Comparison of ENCODE assay signal across 19 cellular contexts in the genomic region with DNA sequence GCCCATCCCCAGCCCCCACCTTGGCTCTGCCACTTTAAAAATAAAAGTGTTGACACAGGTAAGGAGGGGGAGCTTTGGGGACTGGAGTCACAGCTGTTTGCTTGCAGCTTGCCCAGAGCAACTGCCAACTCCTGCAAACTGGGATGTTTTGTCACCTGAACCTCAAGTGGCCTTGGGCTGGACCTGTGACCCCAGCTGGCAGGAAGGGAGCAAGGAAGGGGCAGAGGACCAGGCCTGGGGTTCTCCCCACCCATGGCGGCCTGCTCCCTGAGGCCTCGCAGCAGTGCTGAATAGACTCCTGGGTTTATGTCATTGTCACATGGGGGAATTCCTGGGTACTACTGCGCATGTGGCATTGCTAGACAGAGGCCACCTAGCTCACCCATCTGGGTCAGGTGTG.
DNase-seq lines count a peak whose midpoint lies in the region; ATAC-seq and TF ChIP-seq lines count a peak whose summit lies in the region.
"Had no signal": no experiment of that assay in that cellular context is flagged by ENCODE, and none has a peak within 500 bp of the region (broad histone marks: within the 10 kb centered on the region; RNA-seq: fewer than 3 reads in every experiment).

No MANE protein-coding gene starts in this region.

- H3K9me3 Mint-ChIP-seq in activated CD8-positive, alpha-beta memory T cell treated with anti-CD3 and anti-CD28 coated beads, Interleukin-2, amount 10 ng/mL, durations not matched to agents 7 days and 5 days (ENCODE audit: low read depth): no peaks in the 10 kb centered on the region
- no peaks in the 10 kb centered on the region for H3K9me3 Mint-ChIP-seq in type B pancreatic cell
- H3K9me3 Mint-ChIP-seq in immature natural killer cell: no peaks in the 10 kb centered on the region
- H3K9me3 Mint-ChIP-seq: activated CD8-positive, alpha-beta T cell treated with anti-CD3 and anti-CD28 coated beads for 36 hours; activated T-helper 2 cell treated with anti-CD3 and anti-CD28 coated beads, Interferon-gamma antibody, Interleukin-2, Interleukin-4, amounts not matched to agents 10 μg/mL and 5 μg/mL and 100 μg/mL, durations not matched to agents 14 hours and 24 hours and 36 hours; HFFc6 had no signal

- no peaks in the 10 kb centered on the region for H3K36me3 Mint-ChIP-seq in activated CD8-positive, alpha-beta memory T cell treated with anti-CD3 and anti-CD28 coated beads, Interleukin-2, amount 10 ng/mL, durations not matched to agents 7 days and 5 days
- H3K36me3 Mint-ChIP-seq in type B pancreatic cell (no peaks in the 10 kb centered on the region), immature natural killer cell (no peaks in the 10 kb centered on the region)

- no peaks in the 10 kb centered on the region for H3K36me3 ChIP-seq in colonic mucosa
- H3K36me3 ChIP-seq: adrenal gland, prostate gland had no signal

- H3K27me3 Mint-ChIP-seq in activated CD8-positive, alpha-beta memory T cell treated with anti-CD3 and anti-CD28 coated beads, Interleukin-2, amount 10 ng/mL, durations not matched to agents 7 days and 5 days: peaks cover 27% of the 10 kb centered on the region
- peaks cover 7% of the 10 kb centered on the region for H3K27me3 Mint-ChIP-seq in type B pancreatic cell
- H3K27me3 Mint-ChIP-seq in immature natural killer cell (ENCODE audit: low read depth in 3 of 3): peaks cover 3 to 7% (median 5%) of the 10 kb centered on the region in 3 donors

- TF ChIP-seq CTCF in colonic mucosa (IDR thresholded peaks at IDR 0.05) (no peak), type B pancreatic cell (conservative IDR thresholded peaks at IDR 0.05) (no peak)

- no peak overlapping the region for H3K4me3 Mint-ChIP-seq in activated CD8-positive, alpha-beta memory T cell treated with anti-CD3 and anti-CD28 coated beads, Interleukin-2, amount 10 ng/mL, durations not matched to agents 7 days and 5 days
- H3K4me3 Mint-ChIP-seq in type B pancreatic cell: no peak overlapping the region
- no peak overlapping the region for H3K4me3 Mint-ChIP-seq in immature natural killer cell
- H3K4me3 Mint-ChIP-seq: activated CD8-positive, alpha-beta T cell treated with anti-CD3 and anti-CD28 coated beads for 36 hours; HFFc6 had no signal

- no peak overlapping the region for H3K9ac ChIP-seq in colonic mucosa (ENCODE audit: low read depth in 2 of 2, low read length in 2 of 2)

- peak; percentile 42 for DNase-seq in activated CD8-positive, alpha-beta memory T cell treated with anti-CD3 and anti-CD28 coated beads for 24 hours
- no peak for DNase-seq in activated CD8-positive, alpha-beta memory T cell treated with anti-CD3 and anti-CD28 coated beads, Interleukin-2, amount 10 ng/mL, durations not matched to agents 7 days and 5 days
- DNase-seq in NCI-H345 (lab: John Stamatoyannopoulos, UW) (peak; percentile 64), colonic mucosa (peak; percentile 13), type B pancreatic cell (ENCODE audit: extremely low spot score, unreplicated experiment) (peak; percentile 39), immature natural killer cell (no peak)
- DNase-seq: activated CD8-positive, alpha-beta T cell treated with anti-CD3 and anti-CD28 coated beads for 36 hours; caudate nucleus; effector memory CD4-positive, alpha-beta T cell; HFFc6; IMR-90; PC-3; stimulated activated naive CD4-positive, alpha-beta T cell treated with Interleukin-2 at 50 U/mL for 16 hours had no signal

- H3K4me1 ChIP-seq in colonic mucosa: no peaks in the 10 kb centered on the region
- H3K4me1 ChIP-seq: prostate gland had no signal

- no peak overlapping the region for H3K27ac ChIP-seq in colonic mucosa
- H3K27ac ChIP-seq: adrenal gland, hepatocyte, prostate gland had no signal

- H3K27ac Mint-ChIP-seq in activated CD8-positive, alpha-beta memory T cell treated with anti-CD3 and anti-CD28 coated beads, Interleukin-2, amount 10 ng/mL, durations not matched to agents 7 days and 5 days: no peak overlapping the region
- no peak overlapping the region for H3K27ac Mint-ChIP-seq in type B pancreatic cell
- no peak overlapping the region for H3K27ac Mint-ChIP-seq in immature natural killer cell
- H3K27ac Mint-ChIP-seq: activated CD8-positive, alpha-beta T cell treated with anti-CD3 and anti-CD28 coated beads for 36 hours; activated T-helper 2 cell treated with anti-CD3 and anti-CD28 coated beads, Interferon-gamma antibody, Interleukin-2, Interleukin-4, amounts not matched to agents 10 μg/mL and 5 μg/mL and 100 μg/mL, durations not matched to agents 14 hours and 24 hours and 36 hours; HFFc6 had no signal

- CTCF ChIA-PET in activated CD8-positive, alpha-beta memory T cell treated with anti-CD3 and anti-CD28 coated beads, Interleukin-2, amount 10 ng/mL, durations not matched to agents 7 days and 5 days (lab: Charles Lee): no interaction called here

- no peak overlapping the region for H3K4me3 ChIP-seq in colonic mucosa
- H3K4me3 ChIP-seq: adrenal gland, hepatocyte, prostate gland had no signal

- H3K27me3 ChIP-seq in colonic mucosa: no peaks in the 10 kb centered on the region
- H3K27me3 ChIP-seq: adrenal gland, hepatocyte had no signal

- no peaks in the 10 kb centered on the region for H3K9me3 ChIP-seq in colonic mucosa
- H3K9me3 ChIP-seq: adrenal gland, prostate gland had no signal

- intact Hi-C loops in colonic mucosa (cut with DNase I): no loop called here

- no peak for ATAC-seq in activated CD8-positive, alpha-beta memory T cell treated with anti-CD3 and anti-CD28 coated beads, Interleukin-2, amount 10 ng/mL, durations not matched to agents 7 days and 5 days
- ATAC-seq in HG02571 (IDR thresholded peaks at IDR 0.05; ENCODE audit: unreplicated experiment) (no peak), HG03108 (IDR thresholded peaks at IDR 0.05; ENCODE audit: unreplicated experiment) (no peak)
- ATAC-seq: activated CD8-positive, alpha-beta T cell treated with anti-CD3 and anti-CD28 coated beads for 36 hours; PC-3 had no signal

- H3K4me1 Mint-ChIP-seq in activated CD8-positive, alpha-beta memory T cell treated with anti-CD3 and anti-CD28 coated beads, Interleukin-2, amount 10 ng/mL, durations not matched to agents 7 days and 5 days: no peaks in the 10 kb centered on the region
- peaks cover 14% of the 10 kb centered on the region for H3K4me1 Mint-ChIP-seq in type B pancreatic cell (ENCODE audit: unreplicated experiment)
- H3K4me1 Mint-ChIP-seq in immature natural killer cell: no peaks in the 10 kb centered on the region

Comparison
In these comparisons a context has a peak if more than half of its experiments do, and no peak if none do; other contexts are left out.
1. DNase-seq: peak in activated CD8-positive, alpha-beta memory T cell treated with anti-CD3 and anti-CD28 coated beads for 24 hours (single experiment), NCI-H345 (single experiment), colonic mucosa (single experiment) and type B pancreatic cell (single experiment); none in activated CD8-positive, alpha-beta memory T cell treated with anti-CD3 and anti-CD28 coated beads, Interleukin-2, amount 10 ng/mL, durations not matched to agents 7 days and 5 days (single experiment) and immature natural killer cell (0 of 3).